ENCODE assay signal across 1 cellular context in the genomic region with DNA sequence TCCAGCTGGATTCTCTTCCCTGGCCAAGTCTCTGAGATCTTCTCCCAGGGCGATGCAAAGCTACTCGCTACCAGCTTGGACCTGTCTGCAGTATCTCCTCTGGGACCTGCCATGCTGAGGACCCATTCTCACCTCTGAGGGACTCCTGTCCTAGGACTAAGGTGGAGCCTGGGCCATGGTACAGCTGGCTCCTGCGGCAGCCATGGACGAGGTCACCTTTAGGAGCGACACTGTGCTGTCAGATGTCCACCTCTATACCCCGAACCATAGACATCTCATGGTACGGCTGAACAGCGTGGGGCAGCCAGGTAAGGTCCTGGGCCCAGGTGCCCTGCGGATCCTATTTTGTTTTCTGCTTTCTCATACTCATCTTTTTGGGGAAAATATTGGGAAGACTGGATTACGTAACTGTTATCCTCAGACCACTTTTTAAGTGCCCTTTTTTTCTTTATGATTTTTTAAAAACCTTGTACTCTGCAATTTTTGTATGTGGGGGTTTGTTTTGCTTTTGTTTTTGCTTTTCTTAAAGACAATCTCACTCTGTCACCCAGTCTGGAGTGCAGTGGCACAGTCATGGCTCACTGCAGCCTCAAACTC.
A peak's percentile ranks its signal among the peaks of the same experiment; 100 is the strongest.
TF ChIP-seq lines count a peak whose summit lies in the region.

No MANE protein-coding gene starts in this region.

TF ChIP-seq in HepG2, 621 proteins besides CTCF, POLR2A, EP300 and RAD21:
- no peak for TF ChIP-seq ONECUT2 (CRISPR knock-in tag; IDR thresholded peaks at IDR 0.05)
- no peak for TF ChIP-seq KLF12 (CRISPR knock-in tag; IDR thresholded peaks at IDR 0.05; ENCODE audit: borderline replicate concordance)
- TF ChIP-seq CEBPB (IDR thresholded peaks at IDR 0.05; ENCODE audit: borderline replicate concordance, low read depth, low read length) = peak; percentile 57
